In genomic region chr19:11873762-11874161, GRCh38 we compare ENCODE assay signal across 35 cellular contexts. TPM values are rescaled to one million over a fixed set of nuclear protein-coding genes. Genes with fewer than 3 reads are reported as not detected.
"Had no signal": no experiment of that assay in that cellular context is flagged by ENCODE, and none has a peak within 500 bp of the region (broad histone marks: within the 10 kb centered on the region; RNA-seq: fewer than 3 reads in every experiment).

No MANE protein-coding gene starts in this region.

- H3K9me3 Mint-ChIP-seq: central memory CD8-positive, alpha-beta T cell had no signal

- H3K27ac Mint-ChIP-seq: activated naive CD4-positive, alpha-beta T cell treated with anti-CD3 and anti-CD28 coated beads for 36 hours; activated naive CD4-positive, alpha-beta T cell treated with anti-CD3 and anti-CD28 coated beads, Interleukin-2, amount 10 ng/mL, durations not matched to agents 7 days and 5 days; activated naive CD4-positive, alpha-beta T cell treated with anti-CD3 and anti-CD28 coated beads, Interleukin-2, amount 50 U/mL, for 24 hours; activated naive CD4-positive, alpha-beta T cell treated with anti-CD3 and anti-CD28 coated beads, Interleukin-2, amount 50 U/mL, for 72 hours; activated naive CD8-positive, alpha-beta T cell; activated naive CD8-positive, alpha-beta T cell treated with anti-CD3 and anti-CD28 coated beads for 36 hours; activated naive CD8-positive, alpha-beta T cell treated with anti-CD3 and anti-CD28 coated beads, Interleukin-2, amount 10 ng/mL, durations not matched to agents 7 days and 5 days; activated naive CD8-positive, alpha-beta T cell treated with anti-CD3 and anti-CD28 coated beads, Interleukin-2, amount 50 U/mL, for 24 hours; activated T-cell treated with anti-CD3 and anti-CD28 coated beads, Interleukin-2, amount 50 U/mL, for 24 hours; activated T-cell treated with anti-CD3 and anti-CD28 coated beads, Interleukin-2, amount 50 U/mL, for 72 hours; activated T-helper 1 cell treated with anti-CD3 and anti-CD28 coated beads, Interleukin-12 subunit alpha, Interleukin-12 subunit beta, Interleukin-2, Interleukin-4 antibody, amounts not matched to agents 30 ng/mL and 10 ng/mL and 1 ng/mL, durations not matched to agents 14 hours and 24 hours and 36 hours; activated T-helper 2 cell treated with anti-CD3 and anti-CD28 coated beads, Interferon-gamma antibody, Interleukin-2, Interleukin-4, amounts not matched to agents 10 μg/mL and 5 μg/mL and 100 μg/mL, durations not matched to agents 14 hours and 24 hours and 36 hours; brain had no signal

- H3K27me3 Mint-ChIP-seq: activated naive CD4-positive, alpha-beta T cell treated with anti-CD3 and anti-CD28 coated beads, Interleukin-2, amount 10 ng/mL, durations not matched to agents 7 days and 5 days; activated naive CD4-positive, alpha-beta T cell treated with anti-CD3 and anti-CD28 coated beads, Interleukin-2, amount 50 U/mL, for 24 hours; activated naive CD8-positive, alpha-beta T cell; activated naive CD8-positive, alpha-beta T cell treated with anti-CD3 and anti-CD28 coated beads for 36 hours; activated naive CD8-positive, alpha-beta T cell treated with anti-CD3 and anti-CD28 coated beads, Interleukin-2, amount 10 ng/mL, durations not matched to agents 7 days and 5 days; activated naive CD8-positive, alpha-beta T cell treated with anti-CD3 and anti-CD28 coated beads, Interleukin-2, amount 50 U/mL, for 24 hours; activated T-cell treated with anti-CD3 and anti-CD28 coated beads, Interleukin-2, amount 50 U/mL, for 24 hours; central memory CD8-positive, alpha-beta T cell had no signal

- H3K4me3 Mint-ChIP-seq: activated naive CD4-positive, alpha-beta T cell treated with anti-CD3 and anti-CD28 coated beads for 36 hours; activated naive CD4-positive, alpha-beta T cell treated with anti-CD3 and anti-CD28 coated beads, Interleukin-2, amount 10 ng/mL, durations not matched to agents 7 days and 5 days; activated naive CD4-positive, alpha-beta T cell treated with anti-CD3 and anti-CD28 coated beads, Interleukin-2, amount 50 U/mL, for 24 hours; activated naive CD8-positive, alpha-beta T cell; activated naive CD8-positive, alpha-beta T cell treated with anti-CD3 and anti-CD28 coated beads for 36 hours; activated naive CD8-positive, alpha-beta T cell treated with anti-CD3 and anti-CD28 coated beads, Interleukin-2, amount 10 ng/mL, durations not matched to agents 7 days and 5 days; activated naive CD8-positive, alpha-beta T cell treated with anti-CD3 and anti-CD28 coated beads, Interleukin-2, amount 50 U/mL, for 24 hours; activated T-cell treated with anti-CD3 and anti-CD28 coated beads, Interleukin-2, amount 50 U/mL, for 24 hours; activated T-cell treated with anti-CD3 and anti-CD28 coated beads, Interleukin-2, amount 50 U/mL, for 4 hours; activated T-cell treated with anti-CD3 and anti-CD28 coated beads, Interleukin-2, amount 50 U/mL, for 72 hours; activated T-helper 1 cell treated with anti-CD3 and anti-CD28 coated beads, Interleukin-12 subunit alpha, Interleukin-12 subunit beta, Interleukin-2, Interleukin-4 antibody, amounts not matched to agents 30 ng/mL and 10 ng/mL and 1 ng/mL, durations not matched to agents 14 hours and 24 hours and 36 hours; brain; central memory CD8-positive, alpha-beta T cell had no signal

- H3K4me1 Mint-ChIP-seq: activated naive CD4-positive, alpha-beta T cell treated with anti-CD3 and anti-CD28 coated beads, Interleukin-2, amount 10 ng/mL, durations not matched to agents 7 days and 5 days; activated naive CD4-positive, alpha-beta T cell treated with anti-CD3 and anti-CD28 coated beads, Interleukin-2, amount 50 U/mL, for 24 hours; activated naive CD8-positive, alpha-beta T cell treated with anti-CD3 and anti-CD28 coated beads for 36 hours; activated naive CD8-positive, alpha-beta T cell treated with anti-CD3 and anti-CD28 coated beads, Interleukin-2, amount 10 ng/mL, durations not matched to agents 7 days and 5 days; activated naive CD8-positive, alpha-beta T cell treated with anti-CD3 and anti-CD28 coated beads, Interleukin-2, amount 50 U/mL, for 24 hours; brain; central memory CD8-positive, alpha-beta T cell had no signal

- ATAC-seq: activated naive CD8-positive, alpha-beta T cell treated with anti-CD3 and anti-CD28 coated beads, Interleukin-2, amount 50 U/mL, for 24 hours; activated T-cell treated with anti-CD3 and anti-CD28 coated beads, Interleukin-2, amount 50 U/mL, for 4 hours; activated T-cell treated with anti-CD3 and anti-CD28 coated beads, Interleukin-2, amount 50 U/mL, for 72 hours; body of pancreas had no signal

- DNase-seq: activated effector memory CD4-positive, alpha-beta T cell treated with anti-CD3 and anti-CD28 coated beads, Interleukin-2, amount 50 U/mL, for 16 hours; activated effector memory CD4-positive, alpha-beta T cell treated with Interleukin-2 at 50 U/mL for 16 hours; activated gamma-delta T cell; activated gamma-delta T cell treated with Interleukin-2 at 50 U/mL for 16 hours; activated naive CD4-positive, alpha-beta T cell; activated naive CD4-positive, alpha-beta T cell treated with anti-CD3 and anti-CD28 coated beads for 36 hours; activated naive CD4-positive, alpha-beta T cell treated with anti-CD3 and anti-CD28 coated beads, Interleukin-2, amount 10 ng/mL, durations not matched to agents 7 days and 5 days; activated naive CD4-positive, alpha-beta T cell treated with anti-CD3 and anti-CD28 coated beads, Interleukin-2, amount 50 U/mL, for 16 hours; activated naive CD4-positive, alpha-beta T cell treated with Interleukin-2 at 50 U/mL for 16 hours; activated naive CD8-positive, alpha-beta T cell treated with anti-CD3 and anti-CD28 coated beads for 36 hours; activated naive CD8-positive, alpha-beta T cell treated with anti-CD3 and anti-CD28 coated beads, Interleukin-2, amount 10 ng/mL, durations not matched to agents 7 days and 5 days; activated naive CD8-positive, alpha-beta T cell treated with anti-CD3 and anti-CD28 coated beads, Interleukin-2, amount 50 U/mL, for 24 hours; activated T-cell treated with anti-CD3 and anti-CD28 coated beads, Interleukin-2, amount 50 U/mL, for 1 hour; activated T-cell treated with anti-CD3 and anti-CD28 coated beads, Interleukin-2, amount 50 U/mL, for 24 hours; activated T-cell treated with anti-CD3 and anti-CD28 coated beads, Interleukin-2, amount 50 U/mL, for 4 hours; activated T-cell treated with anti-CD3 and anti-CD28 coated beads, Interleukin-2, amount 50 U/mL, for 48 hours; activated T-cell treated with anti-CD3 and anti-CD28 coated beads, Interleukin-2, amount 50 U/mL, for 72 hours; adrenal gland; amniotic stem cell; amygdala; anterior cingulate cortex; aorta; body of pancreas; brain microvascular endothelial cell; caudate nucleus; central memory CD4-positive, alpha-beta T cell; cerebellar nuclear complex had no signal

RNA-seq across cellular contexts. Expression of gene ZNF69, which starts 13.8 kb away (rescaled TPM):
- total RNA-seq: astrocyte had no signal

RNA-seq across cellular contexts. Expression of gene ZNF439, which starts 25.2 kb away (rescaled TPM):
- total RNA-seq: astrocyte had no signal

RNA-seq across cellular contexts. Expression of gene ZNF700, which starts 51.1 kb away (rescaled TPM):
- total RNA-seq: astrocyte had no signal

RNA-seq across cellular contexts. Expression of gene ZNF440, which starts 59.7 kb away (rescaled TPM):
- total RNA-seq: astrocyte had no signal
